Comparison of ENCODE assay signal across 1 cellular context in the genomic region with DNA sequence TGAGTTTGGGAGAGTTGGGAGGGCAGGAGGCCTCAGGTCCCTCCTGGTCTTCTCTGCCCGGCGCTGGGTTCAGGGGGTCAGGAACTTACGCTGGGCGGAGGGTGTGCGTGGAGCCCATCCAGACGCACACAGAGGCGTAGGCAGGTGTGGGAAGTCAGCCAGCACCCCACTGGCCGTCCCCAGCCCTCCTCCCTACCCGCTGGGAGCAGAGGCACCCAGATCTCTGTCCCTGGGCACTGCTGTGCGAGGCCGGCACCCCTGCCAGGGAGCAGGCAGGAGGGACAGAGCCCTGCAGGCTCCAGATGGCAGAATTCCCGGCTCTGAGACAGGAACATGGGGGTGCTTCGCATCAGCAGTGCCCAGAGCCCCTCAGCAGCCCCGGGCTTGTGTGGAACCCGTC.
TF ChIP-seq lines count a peak whose summit lies in the region.

No MANE protein-coding gene starts in this region.

TF ChIP-seq in H1, 55 proteins besides CTCF, POLR2A, EP300 and RAD21:
- no peak for TF ChIP-seq JUN (IDR thresholded peaks at IDR 0.05; ENCODE audit: low read depth, low read length)
- no peak for TF ChIP-seq PHF8 (conservative IDR thresholded peaks at IDR 0.05; ENCODE audit: low read depth, low read length)
- TF ChIP-seq, protein P1, sequence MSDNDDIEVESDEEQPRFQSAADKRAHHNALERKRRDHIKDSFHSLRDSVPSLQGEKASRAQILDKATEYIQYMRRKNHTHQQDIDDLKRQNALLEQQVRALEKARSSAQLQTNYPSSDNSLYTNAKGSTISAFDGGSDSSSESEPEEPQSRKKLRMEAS (IDR thresholded peaks at IDR 0.05) = no peak
- TF ChIP-seq ZNF274 (IDR thresholded peaks at IDR 0.05; ENCODE audit: borderline replicate concordance, extremely low read depth, low read length) = no peak
- no peak for TF ChIP-seq CBX5 (IDR thresholded peaks at IDR 0.05; ENCODE audit: low read depth, low read length)
